Comparison of ENCODE assay signal across 26 cellular contexts in genomic region chr6:54715990-54716389, GRCh38.
"Had no signal": no experiment of that assay in that cellular context is flagged by ENCODE, and none has a peak within 500 bp of the region (broad histone marks: within the 10 kb centered on the region; RNA-seq: fewer than 3 reads in every experiment).

No MANE protein-coding gene starts in this region.

- H3K9me3 ChIP-seq: left lung, lower lobe of right lung, mucosa of descending colon, prostate gland, right atrium auricular region, sigmoid colon, spleen, testis, tibial artery, upper lobe of right lung, uterus had no signal

- H3K4me1 Mint-ChIP-seq: immature natural killer cell; memory B cell; naive B cell; stimulated activated memory B cell treated with anti-CD40 and anti-IgM and Interleukin-4, amounts not matched to agents 10 μg/mL and 1 μg/mL and 100 μg/mL, for 72 hours had no signal

- H3K36me3 Mint-ChIP-seq: immature natural killer cell; memory B cell; mesothelial cell of epicardium; naive B cell; natural killer cell treated with Interleukin-12 subunit alpha and Interleukin-12 subunit beta and Interleukin-15 and Interleukin-18, amount 100 ng/mL, for 72 hours; stimulated activated memory B cell treated with anti-CD40 and anti-IgM and Interleukin-4, amounts not matched to agents 10 μg/mL and 1 μg/mL and 100 μg/mL, for 72 hours had no signal

- H3K9me3 Mint-ChIP-seq: immature natural killer cell; memory B cell; mesothelial cell of epicardium; naive B cell; natural killer cell treated with Interleukin-12 subunit alpha and Interleukin-12 subunit beta and Interleukin-15 and Interleukin-18, amount 100 ng/mL, for 72 hours had no signal

- H3K27ac Mint-ChIP-seq: effector memory CD8-positive, alpha-beta T cell; immature natural killer cell; memory B cell; naive B cell; natural killer cell treated with Interleukin-12 subunit alpha and Interleukin-12 subunit beta and Interleukin-15 and Interleukin-18, amount 100 ng/mL, for 72 hours; stimulated activated memory B cell treated with anti-CD40 and anti-IgM and Interleukin-4, amounts not matched to agents 10 μg/mL and 1 μg/mL and 100 μg/mL, for 72 hours had no signal

- H3K36me3 ChIP-seq: left lung, lower lobe of right lung, prostate gland, right atrium auricular region, sigmoid colon, spleen, tibial artery, upper lobe of right lung, uterus had no signal

- H3K27me3 Mint-ChIP-seq: effector memory CD8-positive, alpha-beta T cell; memory B cell; naive B cell; stimulated activated memory B cell treated with anti-CD40 and anti-IgM and Interleukin-4, amounts not matched to agents 10 μg/mL and 1 μg/mL and 100 μg/mL, for 72 hours had no signal

- H3K4me1 ChIP-seq: left lung, lower lobe of right lung, prostate gland, sigmoid colon, spleen, testis, tibial artery, upper lobe of right lung, uterus had no signal

- H3K27ac ChIP-seq: left lung, lower lobe of right lung, prostate gland, right atrium auricular region, sigmoid colon, spleen, testis, tibial artery, upper lobe of right lung, uterus had no signal

- H3K27me3 ChIP-seq: left lung, right atrium auricular region, sigmoid colon, spleen, testis, tibial artery, upper lobe of right lung, uterus had no signal

- ATAC-seq: effector memory CD8-positive, alpha-beta T cell; left lung; lower lobe of right lung; mucosa of descending colon; natural killer cell treated with Interleukin-12 subunit alpha and Interleukin-12 subunit beta and Interleukin-15 and Interleukin-18, amount 100 ng/mL, for 72 hours; stimulated activated memory B cell treated with anti-CD40 and anti-IgM and Interleukin-4, amounts not matched to agents 10 μg/mL and 1 μg/mL and 100 μg/mL, for 72 hours; stimulated activated naive CD8-positive, alpha-beta T cell treated with anti-CD3 and anti-CD28 coated beads, Interleukin-15, Interleukin-2, amounts not matched to agents 100 U/mL and 50 U/mL, for 24 hours; upper lobe of right lung had no signal

- DNase-seq: cerebellar nuclear complex; cortex of kidney; effector memory CD8-positive, alpha-beta T cell; hypothalamus; immature natural killer cell; islet precursor cell; left lung; lower lobe of right lung; mucosa of descending colon; naive B cell; nucleus accumbens; sigmoid colon; spleen; stimulated activated CD4-positive, alpha-beta T cell treated with anti-CD3 and anti-CD28 coated beads, Interleukin-4, amount 100 ng/mL, for 4 hours; stimulated activated naive CD8-positive, alpha-beta T cell treated with anti-CD3 and anti-CD28 coated beads, Interleukin-15, Interleukin-2, amounts not matched to agents 100 U/mL and 50 U/mL, for 24 hours; substantia nigra; testis; tibial artery; upper lobe of right lung; uterus had no signal

- H3K4me3 ChIP-seq: left lung, lower lobe of right lung, mucosa of descending colon, prostate gland, right atrium auricular region, sigmoid colon, spleen, testis, tibial artery, upper lobe of right lung, uterus had no signal

- H3K4me3 Mint-ChIP-seq: effector memory CD8-positive, alpha-beta T cell; immature natural killer cell; memory B cell; mesothelial cell of epicardium; naive B cell; natural killer cell treated with Interleukin-12 subunit alpha and Interleukin-12 subunit beta and Interleukin-15 and Interleukin-18, amount 100 ng/mL, for 72 hours; stimulated activated memory B cell treated with anti-CD40 and anti-IgM and Interleukin-4, amounts not matched to agents 10 μg/mL and 1 μg/mL and 100 μg/mL, for 72 hours had no signal
